Comparison of ENCODE assay signal across 14 cellular contexts in genomic region chr11:32615422-32615821, GRCh38. TPM values are rescaled to one million over a fixed set of nuclear protein-coding genes. Genes with fewer than 3 reads are reported as not detected.
A peak's percentile ranks its signal among the peaks of the same experiment; 100 is the strongest.
DNase-seq lines count a peak whose midpoint lies in the region; FAIRE-seq and TF ChIP-seq lines count a peak whose summit lies in the region.
"Had no signal": no experiment of that assay in that cellular context is flagged by ENCODE, and none has a peak within 500 bp of the region (broad histone marks: within the 10 kb centered on the region; RNA-seq: fewer than 3 reads in every experiment).

No MANE protein-coding gene starts in this region.

- H3K9me3 ChIP-seq in OCI-LY7 (ENCODE audit: low read length) = no peaks in the 10 kb centered on the region
- no peaks in the 10 kb centered on the region for H3K9me3 ChIP-seq in endothelial cell of umbilical vein (replicated peaks; ENCODE audit: control insufficient read depth, insufficient read depth, low read length)

- H3K4me3 ChIP-seq in OCI-LY7 (ENCODE audit: low read depth, low read length, poor library complexity, severe bottlenecking) (no peak overlapping the region), endothelial cell of umbilical vein (replicated peaks in 1 of 3; ENCODE audit: insufficient read depth in 1 of 3, low read depth in 1 of 3, low read length in 3 of 3) (no peak overlapping the region), retinal pigment epithelial cell (ENCODE audit: low read length) (no peak overlapping the region), coronary artery (no peak overlapping the region)
- H3K4me3 ChIP-seq: skin epidermis had no signal

- intact Hi-C loops in OCI-LY7 (cut with micrococcal nuclease; ENCODE audit: unreplicated experiment) (no loop called here), endothelial cell of umbilical vein (cut with micrococcal nuclease) (loop anchor here (2.0 kb wide), 1 partner anchor 293 kb away; no protein-coding TSS in a partner anchor)

- H3K4me1 ChIP-seq in OCI-LY7 (ENCODE audit: insufficient read depth, low read length, poor library complexity, severe bottlenecking) = no peaks in the 10 kb centered on the region
- H3K4me1 ChIP-seq in endothelial cell of umbilical vein (ENCODE audit: control insufficient read depth, extremely low read depth, insufficient read depth, low read length) = no peaks in the 10 kb centered on the region

- H3K79me2 ChIP-seq in OCI-LY7 (ENCODE audit: insufficient read depth, low read depth, low read length) (no peaks in the 10 kb centered on the region), endothelial cell of umbilical vein (ENCODE audit: control insufficient read depth, insufficient read depth, low read length) (no peaks in the 10 kb centered on the region)

- H3K4me2 ChIP-seq in OCI-LY7 (ENCODE audit: low read length) = no peak overlapping the region
- H3K4me2 ChIP-seq in endothelial cell of umbilical vein (ENCODE audit: insufficient read depth, low read length) = no peak overlapping the region

- H3K27ac ChIP-seq in OCI-LY7 (ENCODE audit: low read depth, low read length, poor library complexity, severe bottlenecking) = no peak overlapping the region
- H3K27ac ChIP-seq in endothelial cell of umbilical vein (ENCODE audit: insufficient read depth, low read depth, low read length) = no peak overlapping the region
- H3K27ac ChIP-seq in coronary artery = no peak overlapping the region
- H3K27ac ChIP-seq: skin epidermis had no signal

- H2AFZ ChIP-seq in OCI-LY7 (ENCODE audit: low read length) (no peak overlapping the region), endothelial cell of umbilical vein (ENCODE audit: low read depth, low read length) (no peak overlapping the region)

- POLR2A ChIA-PET in OCI-LY7 (lab: Charles Lee) = interaction anchor here (1.2 kb wide), 1 partner anchor 42 kb away, joined by 3 read pairs; no protein-coding TSS in a partner anchor
- POLR2A ChIA-PET in endothelial cell of umbilical vein (lab: Charles Lee) = no interaction called here

- BruUV-seq in OCI-LY7 (replicated peaks; lab: Mats Ljungman, UMichigan) (no TSS peak), endothelial cell of umbilical vein (replicated peaks; lab: Mats Ljungman, UMichigan) (no TSS peak)

- H3K9me2 ChIP-seq in OCI-LY7 (ENCODE audit: insufficient read depth, low read length) = no peaks in the 10 kb centered on the region

- no peak overlapping the region for H3K9ac ChIP-seq in endothelial cell of umbilical vein (replicated peaks; ENCODE audit: extremely low read depth, insufficient read depth, low read length)

- no peak for TF ChIP-seq POLR2A in endothelial cell of umbilical vein (IDR thresholded peaks at IDR 0.05; ENCODE audit: low read depth, low read length)

- dilution Hi-C loops in endothelial cell of umbilical vein (cut with MboI; ENCODE audit: extremely low pct_ligation_motif_present, low sequenced_read_pairs) = no loop called here

- no peaks in the 10 kb centered on the region for H3K9me1 ChIP-seq in endothelial cell of umbilical vein (replicated peaks; ENCODE audit: control insufficient read depth, extremely low read depth, insufficient read depth, low read length)

- CTCF ChIA-PET in OCI-LY7 (lab: Charles Lee; ENCODE audit: unreplicated experiment) = no interaction called here
- CTCF ChIA-PET in endothelial cell of umbilical vein (lab: Charles Lee) = interaction anchor here (0.9 to 1.3 kb wide), 4 partner anchors 229 to 301 kb away, joined by 3 to 17 read pairs (median 8); no protein-coding TSS in a partner anchor

- no peak for FAIRE-seq in endothelial cell of umbilical vein (lab: Jason Lieb, UNC)

- H3K27me3 ChIP-seq in endothelial cell of umbilical vein (ENCODE audit: control insufficient read depth in 2 of 2, insufficient read depth in 2 of 2, low read length in 2 of 2) = no peaks in the 10 kb centered on the region

- no peaks in the 10 kb centered on the region for H4K20me1 ChIP-seq in OCI-LY7 (ENCODE audit: insufficient read depth, low read length)
- no peaks in the 10 kb centered on the region for H4K20me1 ChIP-seq in endothelial cell of umbilical vein (replicated peaks; ENCODE audit: control insufficient read depth, extremely low read depth, insufficient read depth, low read length)

- no peaks in the 10 kb centered on the region for H3K36me3 ChIP-seq in OCI-LY7 (ENCODE audit: insufficient read depth, low read length)
- H3K36me3 ChIP-seq in endothelial cell of umbilical vein (ENCODE audit: control insufficient read depth in 2 of 2, extremely low read depth in 1 of 2, insufficient read depth in 2 of 2, low read length in 2 of 2) = no peaks in the 10 kb centered on the region

- TF ChIP-seq CTCF in OCI-LY7 (conservative IDR thresholded peaks at IDR 0.05; ENCODE audit: low read length) (peak; percentile 45), endothelial cell of umbilical vein (IDR thresholded peaks at IDR 0.05; ENCODE audit: extremely low read depth in 1 of 2, insufficient read depth in 1 of 2, low read depth in 1 of 2, low read length in 2 of 2) (no peak), retinal pigment epithelial cell (conservative IDR thresholded peaks at IDR 0.05; ENCODE audit: low read depth, low read length) (peak; percentile 31), coronary artery (IDR thresholded peaks at IDR 0.05) (no peak)

- DNase-seq in NCI-H1694 treated with DMSO at 0.1 percent for 48 hours (lab: John Stamatoyannopoulos, UW) (peak; percentile 9), NCI-H1694 (lab: John Stamatoyannopoulos, UW) (no peak), OCI-LY7 (ENCODE audit: low spot score) (no peak), endothelial cell of umbilical vein (ENCODE audit: low read depth, low spot score) (peak; percentile 17), retinal pigment epithelial cell (ENCODE audit: low read depth) (no peak), SW 1271 (lab: John Stamatoyannopoulos, UW) (no peak), coronary artery (ENCODE audit: low spot score) (no peak), SIG-M5 (lab: John Stamatoyannopoulos, UW) (no peak)
- DNase-seq: activated CD8-positive, alpha-beta T cell treated with anti-CD3 and anti-CD28 coated beads, Interleukin-2, amount 10 ng/mL, durations not matched to agents 7 days and 5 days; effector memory CD8-positive, alpha-beta T cell; H7; NCI-H526; T-cell had no signal

TF ChIP-seq in endothelial cell of umbilical vein, 7 proteins besides CTCF, POLR2A, EP300 and RAD21:
- TF ChIP-seq JUN (IDR thresholded peaks at IDR 0.05; ENCODE audit: borderline replicate concordance, insufficient read depth, insufficient read length, low read depth) (no peak), FOS (IDR thresholded peaks at IDR 0.05; ENCODE audit: borderline replicate concordance, insufficient read depth, low read length) (no peak), MYC (IDR thresholded peaks at IDR 0.05; ENCODE audit: low read depth, low read length) (no peak), EZH2 (IDR thresholded peaks at IDR 0.05; ENCODE audit: borderline replicate concordance, low read depth, low read length, severe bottlenecking) (no peak), POLR2AphosphoS5 (IDR thresholded peaks at IDR 0.05; ENCODE audit: insufficient read depth, low read depth, low read length) (no peak), GATA2 (IDR thresholded peaks at IDR 0.05; ENCODE audit: insufficient read depth, insufficient read length, low read depth, low read length) (no peak)
- TF ChIP-seq, protein P1, sequence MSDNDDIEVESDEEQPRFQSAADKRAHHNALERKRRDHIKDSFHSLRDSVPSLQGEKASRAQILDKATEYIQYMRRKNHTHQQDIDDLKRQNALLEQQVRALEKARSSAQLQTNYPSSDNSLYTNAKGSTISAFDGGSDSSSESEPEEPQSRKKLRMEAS (IDR thresholded peaks at IDR 0.05; ENCODE audit: insufficient read depth, insufficient read length) = no peak

RNA-seq across cellular contexts. Expression of gene EIF3M, which starts 31.8 kb away (rescaled TPM):
- total RNA-seq in OCI-LY7 (2014; rRNA removed; shearing (Covaris generic)) = 377 and 385 TPM in 2 replicates
- 329 and 352 TPM in 2 replicates for total RNA-seq in OCI-LY7 (2022)
- 240 and 243 TPM in 2 replicates for total RNA-seq in endothelial cell of umbilical vein
- 135 and 229 TPM in 2 replicates for polyA plus RNA-seq in endothelial cell of umbilical vein
- polyA plus RNA-seq in endothelial cell of umbilical vein (2011; cell fraction: cytosol; rRNA removed) = 379 and 393 TPM in 2 replicates
- 246 and 333 TPM in 2 replicates for polyA plus RNA-seq in endothelial cell of umbilical vein (2011; cell fraction: nucleus; rRNA removed)
- polyA plus RNA-seq in endothelial cell of umbilical vein (2012) = 345 and 457 TPM in 2 replicates
- 106 and 118 TPM in 2 replicates for polyA minus RNA-seq in endothelial cell of umbilical vein
- 146 TPM for polyA minus RNA-seq in endothelial cell of umbilical vein (2011; cell fraction: cytosol; rRNA and poly(A)+ RNA removed)
- 46.5 and 55.2 TPM in 2 replicates for polyA minus RNA-seq in endothelial cell of umbilical vein (2011; cell fraction: nucleus; rRNA and poly(A)+ RNA removed)

Comparison
In these comparisons a context has a peak if more than half of its experiments do, and no peak if none do; other contexts are left out.
1. DNase-seq: peak in NCI-H1694 treated with DMSO at 0.1 percent for 48 hours (single experiment) and endothelial cell of umbilical vein (single experiment); none in NCI-H1694 (single experiment), OCI-LY7 (single experiment), retinal pigment epithelial cell (single experiment), SW 1271 (0 of 2), coronary artery (single experiment) and SIG-M5 (single experiment).
2. CTCF ChIP-seq: peak in OCI-LY7 (single experiment) and retinal pigment epithelial cell (single experiment); none in endothelial cell of umbilical vein (0 of 2) and coronary artery (single experiment).